ENCODE assay signal across 31 cellular contexts in genomic region chr6:47164877-47165276, GRCh38.
"Had no signal": no experiment of that assay in that cellular context is flagged by ENCODE, and none has a peak within 500 bp of the region (broad histone marks: within the 10 kb centered on the region; RNA-seq: fewer than 3 reads in every experiment).

No MANE protein-coding gene starts in this region.

- H3K4me2 ChIP-seq: neural progenitor cell, smooth muscle cell had no signal

- H3K4me1 Mint-ChIP-seq: natural killer cell; stimulated activated naive CD8-positive, alpha-beta T cell treated with anti-CD3 and anti-CD28 coated beads, Interleukin-15, amount 100 ng/mL, for 72 hours had no signal

- H3K4me3 Mint-ChIP-seq: natural killer cell; nephron; neural progenitor cell; stimulated activated memory B cell treated with anti-CD40 and anti-IgM and Interleukin-4, amounts not matched to agents 10 μg/mL and 1 μg/mL and 100 μg/mL, for 72 hours; stimulated activated naive CD8-positive, alpha-beta T cell treated with anti-CD3 and anti-CD28 coated beads, Interleukin-15, amount 100 ng/mL, for 72 hours; type B pancreatic cell had no signal

- H3K4me1 ChIP-seq: parathyroid adenoma, psoas muscle, testis, tibial artery, upper lobe of right lung, uterus had no signal

- H3K79me2 ChIP-seq: parathyroid adenoma had no signal

- DNase-seq: natural killer cell; occipital lobe; ovary; posterior cingulate gyrus; psoas muscle; right cardiac atrium; spleen; stimulated activated CD4-positive, alpha-beta T cell treated with anti-CD3 and anti-CD28 coated beads, Interleukin-12 subunit alpha, Interleukin-12 subunit beta, amount 100 ng/mL, for 4 hours; stimulated activated CD4-positive, alpha-beta T cell treated with anti-CD3 and anti-CD28 coated beads, Interleukin-1b, Interleukin-23, amount 100 ng/mL, for 48 hours; stimulated activated CD4-positive, alpha-beta T cell treated with anti-CD3 and anti-CD28 coated beads, Interleukin-4, amount 100 ng/mL, for 1 hour; stimulated activated CD4-positive, alpha-beta T cell treated with anti-CD3 and anti-CD28 coated beads, Interleukin-4, amount 100 ng/mL, for 4 hours; stimulated activated CD8-positive, alpha-beta memory T cell treated with anti-CD3 and anti-CD28 coated beads, Interleukin-4, amount 100 ng/mL, for 48 hours; stimulated activated naive CD4-positive, alpha-beta T cell; stimulated activated naive CD8-positive, alpha-beta T cell treated with anti-CD3 and anti-CD28 coated beads, Interleukin-15, amount 100 ng/mL, for 72 hours; stimulated activated naive CD8-positive, alpha-beta T cell treated with anti-CD3 and anti-CD28 coated beads, Interleukin-15, Interleukin-2, amounts not matched to agents 100 U/mL and 50 U/mL, for 24 hours; substantia nigra; testis; tibial artery; transverse colon; upper lobe of right lung; uterus had no signal

- H3K27ac ChIP-seq: neural progenitor cell, ovary, parathyroid adenoma, psoas muscle, suprapubic skin, testis, tibial artery, transverse colon, upper lobe of right lung, uterus had no signal

- H3K4me3 ChIP-seq: neural progenitor cell, ovary, psoas muscle, skin epidermis, smooth muscle cell, spleen, suprapubic skin, testis, tibial artery, transverse colon, upper lobe of right lung, uterus had no signal

- H3K27ac Mint-ChIP-seq: natural killer cell; nephron; neural progenitor cell; progenitor cell of endocrine pancreas; stimulated activated memory B cell treated with anti-CD40 and anti-IgM and Interleukin-4, amounts not matched to agents 10 μg/mL and 1 μg/mL and 100 μg/mL, for 72 hours; stimulated activated naive CD8-positive, alpha-beta T cell treated with anti-CD3 and anti-CD28 coated beads, Interleukin-15, amount 100 ng/mL, for 72 hours; type B pancreatic cell had no signal

- H3K36me3 ChIP-seq: neural progenitor cell, ovary, spleen, suprapubic skin, tibial artery, transverse colon, upper lobe of right lung, uterus had no signal

- H3K27me3 Mint-ChIP-seq: stimulated activated memory B cell treated with anti-CD40 and anti-IgM and Interleukin-4, amounts not matched to agents 10 μg/mL and 1 μg/mL and 100 μg/mL, for 72 hours; stimulated activated naive CD8-positive, alpha-beta T cell treated with anti-CD3 and anti-CD28 coated beads, Interleukin-15, amount 100 ng/mL, for 72 hours; type B pancreatic cell had no signal

- H3K9me3 ChIP-seq: ovary, psoas muscle, spleen, suprapubic skin, testis, tibial artery, transverse colon, upper lobe of right lung, uterus had no signal

- H3K9me3 Mint-ChIP-seq: nephron; neural progenitor cell; stimulated activated memory B cell treated with anti-CD40 and anti-IgM and Interleukin-4, amounts not matched to agents 10 μg/mL and 1 μg/mL and 100 μg/mL, for 72 hours had no signal

- H3K36me3 Mint-ChIP-seq: natural killer cell; neural progenitor cell; stimulated activated memory B cell treated with anti-CD40 and anti-IgM and Interleukin-4, amounts not matched to agents 10 μg/mL and 1 μg/mL and 100 μg/mL, for 72 hours; type B pancreatic cell had no signal

- H2AFZ ChIP-seq: neural progenitor cell, parathyroid adenoma had no signal

- H3K27me3 ChIP-seq: neural progenitor cell, ovary, spleen, suprapubic skin, testis, tibial artery, transverse colon, upper lobe of right lung, uterus had no signal

- ATAC-seq: natural killer cell; psoas muscle; right cardiac atrium; sciatic nerve; stimulated activated memory B cell treated with anti-CD40 and anti-IgM and Interleukin-4, amounts not matched to agents 10 μg/mL and 1 μg/mL and 100 μg/mL, for 72 hours; stimulated activated naive CD8-positive, alpha-beta T cell treated with anti-CD3 and anti-CD28 coated beads, Interleukin-15, amount 100 ng/mL, for 72 hours; stimulated activated naive CD8-positive, alpha-beta T cell treated with anti-CD3 and anti-CD28 coated beads, Interleukin-15, Interleukin-2, amounts not matched to agents 100 U/mL and 50 U/mL, for 24 hours; upper lobe of right lung had no signal

- H3K9ac ChIP-seq: neural progenitor cell, parathyroid adenoma had no signal
